In genomic region chrX:120457766-120458180, GRCh38 we compare ENCODE assay signal across 8 cellular contexts. TPM values are rescaled to one million over a fixed set of nuclear protein-coding genes. Genes with fewer than 3 reads are reported as not detected.
DNase-seq lines count a peak whose midpoint lies in the region; ATAC-seq, FAIRE-seq and TF ChIP-seq lines count a peak whose summit lies in the region.

No MANE protein-coding gene starts in this region.

- POLR2A ChIA-PET in GM12878 (lab: Charles Lee): interaction anchor here (1.7 kb wide), 1 partner anchor 8 kb away, joined by 7 read pairs; no protein-coding TSS in a partner anchor

- RAD21 ChIA-PET in GM12878 (lab: Charles Lee; ENCODE audit: unreplicated experiment): interaction anchor here (0.9 to 2.0 kb wide), 3 partner anchors 14 to 28 kb away, joined by 3 to 7 read pairs (median 3); no protein-coding TSS in a partner anchor

- in situ Hi-C loops in GM23248 (cut with MboI) (no loop called here), GM12878 (cut with MboI) (no loop called here)

- no peak for FAIRE-seq in GM12878 (lab: Jason Lieb, UNC)

- no peaks in the 10 kb centered on the region for H3K9me3 Mint-ChIP-seq in GM23338

- TF ChIP-seq CTCF in GM12878 (IDR thresholded peaks at IDR 0.05 in 2 of 3, conservative IDR thresholded peaks at IDR 0.05 in 1 of 3; ENCODE audit: control insufficient read depth in 2 of 3, extremely low read depth in 1 of 3, insufficient read depth in 1 of 3, low read depth in 3 of 3, low read length in 3 of 3) (no peak), GM23338 (conservative IDR thresholded peaks at IDR 0.05; ENCODE audit: low read depth in 2 of 2) (no peak)

- H3K9me2 ChIP-seq in GM23248 (ENCODE audit: insufficient read depth): no peaks in the 10 kb centered on the region
- H3K9me2 ChIP-seq in GM23338 (ENCODE audit: insufficient read depth): no peaks in the 10 kb centered on the region

- DNase-seq in GM23248: peak; percentile 87
- DNase-seq in LHCN-M2 (ENCODE audit: low read depth): peak; percentile 71
- DNase-seq in GM12878 (ENCODE audit: low read depth, low spot score): peak; percentile 12
- DNase-seq in D341Med (ENCODE audit: low spot score): no peak
- DNase-seq in GM23338 (ENCODE audit: low spot score): no peak
- DNase-seq in superior temporal gyrus (ENCODE audit: extremely low spot score): no peak

- no peaks in the 10 kb centered on the region; the same call in 1 of the 3 replicates for H3K4me1 Mint-ChIP-seq in GM23338

- no peak for TF ChIP-seq RAD21 in GM12878 (IDR thresholded peaks at IDR 0.05; ENCODE audit: insufficient read depth, low read depth, low read length)

- H3K36me3 ChIP-seq in GM23248 (ENCODE audit: low read depth) (no peaks in the 10 kb centered on the region), GM12878 (ENCODE audit: control insufficient read depth in 2 of 2, insufficient read depth in 2 of 2, low read length in 1 of 2) (peaks cover 0 to 4% of the 10 kb centered on the region in 2 experiments; a peak in 1 of 4 replicates), skeletal muscle satellite cell (ENCODE audit: insufficient read depth, low read length) (peaks cover 6% of the 10 kb centered on the region), GM23338 (ENCODE audit: insufficient read depth) (no peaks in the 10 kb centered on the region)

- H4K20me1 ChIP-seq in GM23248 (ENCODE audit: insufficient read depth) (peaks cover 7% of the 10 kb centered on the region), GM12878 (ENCODE audit: control insufficient read depth, insufficient read depth) (no peaks in the 10 kb centered on the region), GM23338 (replicated peaks; ENCODE audit: insufficient read depth) (no peaks in the 10 kb centered on the region; the same call in 1 of the 2 replicates)

- H3K79me2 ChIP-seq in GM23248 (ENCODE audit: insufficient read depth): peaks cover 47% of the 10 kb centered on the region
- peaks cover 8% of the 10 kb centered on the region for H3K79me2 ChIP-seq in GM12878 (ENCODE audit: control insufficient read depth, insufficient read depth, low read length)
- H3K79me2 ChIP-seq in GM23338 (replicated peaks; ENCODE audit: insufficient read depth): no peaks in the 10 kb centered on the region; the same call in 1 of the 2 replicates

- no TSS peak for BruUV-seq in GM12878 (replicated peaks; lab: Mats Ljungman, UMichigan)

- H3K27ac ChIP-seq in GM23248: peak overlapping the region; percentile 80
- peak overlapping the region; percentile 12; the same call in 1 of the 2 replicates for H3K27ac ChIP-seq in GM12878 (ENCODE audit: control insufficient read depth, insufficient read depth)
- H3K27ac ChIP-seq in GM23338 (ENCODE audit: low read depth): no peak overlapping the region

- SMC1A ChIA-PET in GM12878 (lab: Charles Lee; ENCODE audit: uncharacterized antibody, unreplicated experiment): interaction anchor here (0.6 to 1.9 kb wide), 7 partner anchors 9 to 476 kb away, joined by 3 to 7 read pairs (median 4); no protein-coding TSS in a partner anchor

- no peak for TF ChIP-seq POLR2A in GM12878 (IDR thresholded peaks at IDR 0.05; ENCODE audit: low read depth, low read length)

- H3K4me2 ChIP-seq in GM23248 (ENCODE audit: unreplicated experiment) (peak overlapping the region; percentile 71), GM12878 (ENCODE audit: control insufficient read depth, insufficient read depth) (peak overlapping the region; percentile 38; the same call in 1 of the 2 replicates), skeletal muscle satellite cell (ENCODE audit: low read length) (peak overlapping the region; percentile 48), GM23338 (no peak overlapping the region)

- H3K4me3 ChIP-seq in GM23248: peak overlapping the region; percentile 45
- no peak overlapping the region for H3K4me3 ChIP-seq in GM12878
- H3K4me3 ChIP-seq in skeletal muscle satellite cell (ENCODE audit: low read length): no peak overlapping the region
- no peak overlapping the region for H3K4me3 ChIP-seq in GM23338

- intact Hi-C loops in GM12878 (cut with micrococcal nuclease; ENCODE audit: unreplicated experiment): loop anchor here (5.0 to 10.0 kb wide), 2 partner anchors 140 to 213 kb away; no protein-coding TSS in a partner anchor

- no peaks in the 10 kb centered on the region for H3K27me3 Mint-ChIP-seq in GM23338 (ENCODE audit: insufficient read depth, low read depth, poor library complexity)

- WGBS in GM23248 (ENCODE audit: low coverage in 1 of 2, low lambda C conversion rate in 2 of 2, missing lambda C conversion rate in 2 of 2), 2 experiments: 0% methylated on average over 2 of the region's 2 CpGs
- 6% methylated on average over 2 of the region's 2 CpGs for WGBS in GM12878 (ENCODE audit: insufficient coverage, insufficient replicate concordance, low lambda C conversion rate, missing lambda C conversion rate)

- 0 out of 2 replicates have a peak overlapping the region, but pooled peaks have one; percentile 51 for H2AFZ ChIP-seq in GM23248
- H2AFZ ChIP-seq in GM12878 (ENCODE audit: control insufficient read depth, low read depth, low read length): no peak overlapping the region
- H2AFZ ChIP-seq in GM23338: no peak overlapping the region

- H3K9ac ChIP-seq in GM23248: peak overlapping the region; percentile 44; the same call in 1 of the 2 replicates
- H3K9ac ChIP-seq in GM12878 (ENCODE audit: control insufficient read depth, insufficient read depth, low read length): no peak overlapping the region
- no peak overlapping the region for H3K9ac ChIP-seq in skeletal muscle satellite cell (ENCODE audit: low read depth, low read length)

- H3K27ac Mint-ChIP-seq in GM23338: no peak overlapping the region

- H3K4me3 Mint-ChIP-seq in GM23338: no peak overlapping the region

- no peak for TF ChIP-seq EP300 in GM12878 (IDR thresholded peaks at IDR 0.05; ENCODE audit: borderline replicate concordance in 1 of 2, control insufficient read depth in 1 of 2, low read depth in 2 of 2, low read length in 2 of 2)

- H3K36me3 Mint-ChIP-seq in GM23338 (ENCODE audit: low read depth): peaks cover 8% of the 10 kb centered on the region; the same call in 2 of the 3 replicates

- H3F3A ChIP-seq in GM23248 (ENCODE audit: insufficient read depth): peaks cover 19% of the 10 kb centered on the region
- no peaks in the 10 kb centered on the region for H3F3A ChIP-seq in GM23338 (replicated peaks; ENCODE audit: low read depth)

- ATAC-seq in GM18502 (IDR thresholded peaks at IDR 0.05; ENCODE audit: poor library complexity, unreplicated experiment) (peak; percentile 91), GM12878 (peak; percentile 86), GM23338 (no peak)

- H3K4me1 ChIP-seq in GM23248 (ENCODE audit: insufficient read depth) (peaks cover 16% of the 10 kb centered on the region), GM12878 (ENCODE audit: control insufficient read depth, insufficient read depth, low read length) (peaks cover 10% of the 10 kb centered on the region), skeletal muscle satellite cell (ENCODE audit: control insufficient read depth, insufficient read depth, low read length) (peaks cover 19% of the 10 kb centered on the region), GM23338 (ENCODE audit: insufficient read depth) (no peaks in the 10 kb centered on the region)

- H3K9me3 ChIP-seq in GM23248 (ENCODE audit: low read depth): no peaks in the 10 kb centered on the region
- H3K9me3 ChIP-seq in GM12878 (replicated peaks; ENCODE audit: control insufficient read depth, insufficient read depth, low read length): no peaks in the 10 kb centered on the region
- no peaks in the 10 kb centered on the region for H3K9me3 ChIP-seq in skeletal muscle satellite cell (replicated peaks; ENCODE audit: low read length)

- H3K27me3 ChIP-seq in GM23248 (replicated peaks; ENCODE audit: insufficient read depth) (no peaks in the 10 kb centered on the region), GM12878 (replicated peaks in 1 of 2; ENCODE audit: control insufficient read depth in 2 of 2, insufficient read depth in 2 of 2, low read length in 1 of 2) (no peaks in the 10 kb centered on the region), skeletal muscle satellite cell (ENCODE audit: control insufficient read depth, insufficient read depth, low read length) (no peaks in the 10 kb centered on the region), GM23338 (ENCODE audit: insufficient read depth) (no peaks in the 10 kb centered on the region)

- CTCF ChIA-PET in GM12878 (lab: Yijun Ruan, JAX): interaction anchor here (0.6 to 3.2 kb wide), 10 partner anchors 8 to 1671 kb away, joined by 3 to 12 read pairs (median 4); partner anchors contain the start of genes LAMP2 and ZBTB33

TF ChIP-seq in GM12878, 131 proteins besides CTCF, POLR2A, EP300 and RAD21 (continues in another document):
- TF ChIP-seq ASH2L (IDR thresholded peaks at IDR 0.05; ENCODE audit: borderline replicate concordance, low read depth) (no peak), YBX1 (IDR thresholded peaks at IDR 0.05) (no peak)

TF ChIP-seq in GM23338, 12 proteins besides CTCF, POLR2A, EP300 and RAD21 (continues in another document):
- no peak for TF ChIP-seq STAT1 (IDR thresholded peaks at IDR 0.05; ENCODE audit: unreplicated experiment)
- no peak for TF ChIP-seq CREB1 (CRISPR knock-in tag; IDR thresholded peaks at IDR 0.05; ENCODE audit: low read depth)
- TF ChIP-seq EZH2phosphoT487 (IDR thresholded peaks at IDR 0.05; ENCODE audit: unreplicated experiment): no peak

RNA-seq across cellular contexts. Expression of gene LAMP2, which starts 11.3 kb away (rescaled TPM):
- total RNA-seq in GM23248 (2014; rRNA removed; shearing (Covaris generic)): 155 and 175 TPM in 2 replicates
- 275 TPM in 2 replicates for polyA plus RNA-seq in GM23248 (2016; fragmentation: Nextera tagmentation; extraction: Ambion mirVana)
- total RNA-seq in LHCN-M2 (2014; rRNA removed): 121 and 139 TPM in 2 replicates
- polyA plus RNA-seq in LHCN-M2 (2012): 76.5 TPM
- 64.6 and 73.4 TPM in 2 replicates for total RNA-seq in GM12878 (2013; cell fraction: nucleolus; rRNA removed)
- total RNA-seq in GM12878 (2014; rRNA removed): 23.6 and 25.5 TPM in 2 replicates
- total RNA-seq in GM12878 (2014; rRNA removed; fragmentation: Illumina TruSeq; extraction: Trizol): 27.1 and 32.0 TPM in 2 replicates
- 25.2 and 26.5 TPM in 2 replicates for total RNA-seq in GM12878 (2021)
- 19.8 TPM for polyA plus RNA-seq in GM12878 (2011; ENCODE audit: low read depth)
- 43.2 and 47.3 TPM in 2 replicates for polyA plus RNA-seq in GM12878 (2011; rRNA removed)
- polyA plus RNA-seq in GM12878 (2011; cell fraction: cytosol; rRNA removed): 25.8 and 29.9 TPM in 2 replicates
- polyA plus RNA-seq in GM12878 (2011; cell fraction: nucleus; rRNA removed): 11.7 and 14.5 TPM in 2 replicates
- 23.8 and 30.8 TPM in 2 replicates for polyA plus RNA-seq in GM12878 (2012)
- 36.9 and 41.4 TPM in 2 replicates for polyA plus RNA-seq in GM12878 (2014; fragmentation: Illumina TruSeq; extraction: Trizol)
- polyA plus RNA-seq in GM12878 (2014; fragmentation: Nextera tagmentation; extraction: Ambion mirVana): 10 to 100 TPM; 21.0 to 27.5 TPM
- 16.3 and 23.1 TPM in 2 replicates for polyA plus RNA-seq in GM12878 (2014; rRNA removed)
- 10 to 100 TPM; 43.5 to 48.1 TPM for polyA plus RNA-seq in GM12878 (2016; fragmentation: Nextera tagmentation; extraction: Ambion mirVana)
- 40.9 and 48.4 TPM in 2 replicates for polyA minus RNA-seq in GM12878 (2011; rRNA and poly(A)+ RNA removed)
- 21.5 and 28.5 TPM in 2 replicates for polyA minus RNA-seq in GM12878 (2011; cell fraction: cytosol; rRNA and poly(A)+ RNA removed)
- polyA minus RNA-seq in GM12878 (2011; cell fraction: nucleus; rRNA and poly(A)+ RNA removed): 9.8 and 12.2 TPM in 2 replicates
- 102 and 119 TPM in 2 replicates for total RNA-seq in skeletal muscle satellite cell (2012; rRNA removed)
- 40.9 and 46.1 TPM in 2 replicates for total RNA-seq in GM23338 (2014; rRNA removed; shearing (Covaris generic))
- polyA plus RNA-seq in GM23338 (2016; fragmentation: Nextera tagmentation; extraction: Ambion mirVana): 19.5 and 24.4 TPM in 2 replicates

Comparison
In these comparisons a context has a peak if more than half of its experiments do, and no peak if none do; other contexts are left out.
1. DNase-seq: peak in GM23248 (single experiment), LHCN-M2 (single experiment) and GM12878 (single experiment); none in D341Med (single experiment), GM23338 (single experiment) and superior temporal gyrus (single experiment).